Comparison of ENCODE assay signal across 8 cellular contexts in genomic region chr16:2007081-2007836, GRCh38. TPM values are rescaled to one million over a fixed set of nuclear protein-coding genes. Genes with fewer than 3 reads are reported as not detected.
DNase-seq lines count a peak whose midpoint lies in the region; ATAC-seq, FAIRE-seq and TF ChIP-seq lines count a peak whose summit lies in the region.

No MANE protein-coding gene starts in this region.

- peak overlapping the region; percentile 93 for H3K4me2 ChIP-seq in DOHH2 (ENCODE audit: low read length)

- H3F3A ChIP-seq in DOHH2 (ENCODE audit: control insufficient read depth, insufficient read depth), result no peaks in the 10 kb centered on the region

- DNase-seq in NT2/D1 (ENCODE audit: low read depth, low spot score), result no peak
- no peak for DNase-seq in effector memory CD4-positive, alpha-beta T cell
- peak; percentile 20 to 85 (median 63) for DNase-seq in pancreas
- no peak for DNase-seq in NCI-H2171 treated with DMSO at 0.1 percent for 48 hours (lab: John Stamatoyannopoulos, UW)
- DNase-seq in activated effector memory CD4-positive, alpha-beta T cell treated with Interleukin-2 at 50 U/mL for 16 hours, result no peak
- no peak for DNase-seq in NCI-H1105 (lab: John Stamatoyannopoulos, UW)
- DNase-seq in T-helper 9 cell, result no peak

- peaks cover 38% of the 10 kb centered on the region for H4K20me1 ChIP-seq in DOHH2 (ENCODE audit: control insufficient read depth, insufficient read depth, low read depth, low read length)

- H3K9ac ChIP-seq in NT2/D1 (ENCODE audit: insufficient read length, low read depth), result peak overlapping the region; percentile 92

- H3K79me2 ChIP-seq in DOHH2 (ENCODE audit: control insufficient read depth, low read length), result peaks cover 84% of the 10 kb centered on the region

- H3K9me2 ChIP-seq in DOHH2 (replicated peaks; ENCODE audit: control insufficient read depth, low read length), result no peaks in the 10 kb centered on the region

- 43 to 54% methylated on average over 14 to 16 of the region's 16 CpGs for WGBS in pancreas, 2 donors

- H3K4me3 ChIP-seq in DOHH2 (ENCODE audit: low read length) (peak overlapping the region; percentile 88), NT2/D1 (ENCODE audit: insufficient read length, low read depth) (peak overlapping the region; percentile 1), pancreas (peak overlapping the region in 3 of 4 donors; percentile 97 to 100 (median 99))
- H3K4me3 ChIP-seq in effector memory CD4-positive, alpha-beta T cell (ENCODE audit: insufficient read depth, low read depth, low read length, poor library complexity, severe bottlenecking), result no peak overlapping the region

- H3K36me3 ChIP-seq in DOHH2 (ENCODE audit: control insufficient read depth, low read length) (peaks cover 69% of the 10 kb centered on the region), NT2/D1 (ENCODE audit: insufficient read depth, insufficient read length, low read length) (peaks cover 59% of the 10 kb centered on the region), pancreas (peaks cover 0 to 12% (median 11%) of the 10 kb centered on the region in 3 donors)
- peaks cover 7% of the 10 kb centered on the region for H3K36me3 ChIP-seq in effector memory CD4-positive, alpha-beta T cell (ENCODE audit: control insufficient read depth, insufficient read depth, low read length)

- H3K9me3 ChIP-seq in DOHH2 (ENCODE audit: control insufficient read depth, insufficient read depth, low read length), result no peaks in the 10 kb centered on the region
- H3K9me3 ChIP-seq in NT2/D1 (ENCODE audit: insufficient read depth, low read length), result no peaks in the 10 kb centered on the region
- no peaks in the 10 kb centered on the region for H3K9me3 ChIP-seq in effector memory CD4-positive, alpha-beta T cell (ENCODE audit: control insufficient read depth, low read length)
- no peaks in the 10 kb centered on the region for H3K9me3 ChIP-seq in pancreas

- H3K27ac ChIP-seq in DOHH2 (ENCODE audit: low read depth, low read length) (peak overlapping the region; percentile 59), pancreas (peak overlapping the region in 3 of 4 donors; percentile 73 to 90 (median 80))
- peak overlapping the region; percentile 77 for H3K27ac ChIP-seq in effector memory CD4-positive, alpha-beta T cell (ENCODE audit: insufficient read depth, low read length, poor library complexity, severe bottlenecking)

- TF ChIP-seq CTCF in DOHH2 (IDR thresholded peaks at IDR 0.05; ENCODE audit: low read depth, low read length, poor library complexity, severe bottlenecking) (no peak), pancreas (IDR thresholded peaks at IDR 0.05) (no peak)

- ATAC-seq in pancreas, result no peak

- FAIRE-seq in pancreas (lab: Jason Lieb, UNC), result no peak

- intact Hi-C loops in pancreas (cut with DNase I), result no loop called here

- H3K27me3 ChIP-seq in DOHH2 (ENCODE audit: control insufficient read depth, low read length) (no peaks in the 10 kb centered on the region), NT2/D1 (ENCODE audit: insufficient read depth, insufficient read length) (no peaks in the 10 kb centered on the region), pancreas (no peaks in the 10 kb centered on the region)
- H3K27me3 ChIP-seq in effector memory CD4-positive, alpha-beta T cell (replicated peaks; ENCODE audit: control insufficient read depth, insufficient read depth, low read length, poor library complexity, severe bottlenecking), result no peaks in the 10 kb centered on the region

- peaks cover 50% of the 10 kb centered on the region for H3K4me1 ChIP-seq in DOHH2 (ENCODE audit: control insufficient read depth, low read length)
- peaks cover 38% of the 10 kb centered on the region for H3K4me1 ChIP-seq in NT2/D1 (ENCODE audit: insufficient read depth, insufficient read length)
- peaks cover 35% of the 10 kb centered on the region for H3K4me1 ChIP-seq in effector memory CD4-positive, alpha-beta T cell (ENCODE audit: control insufficient read depth, insufficient read depth, low read length, poor library complexity, severe bottlenecking)
- H3K4me1 ChIP-seq in pancreas, result peaks cover 26 to 41% (median 33%) of the 10 kb centered on the region in 3 donors

RNA-seq across cellular contexts. Expression of gene ZNF598, which starts 2.4 kb away (rescaled TPM):
- 10 to 100 TPM; 26.0 to 93.6 (median 42.4) TPM for total RNA-seq in pancreas
- 10 to 100 TPM; 71.0 to 73.5 TPM for polyA plus RNA-seq in pancreas

RNA-seq across cellular contexts. Expression of gene NPW, which starts 12.3 kb away (rescaled TPM):
- 1 to 10 TPM in 2 of 6 donors, under 1 TPM in 4; 0.43 to 1.9 (median 0.50) TPM for total RNA-seq in pancreas
- 1 to 10 TPM; 1.3 to 2.7 TPM for polyA plus RNA-seq in pancreas

RNA-seq across cellular contexts. Expression of gene SYNGR3, which starts 17.5 kb away (rescaled TPM):
- 1 to 10 TPM in 1 of 6 donors, under 1 TPM in 5; 0.19 to 1.5 (median 0.55) TPM for total RNA-seq in pancreas
- 1 to 10 TPM in 1 of 2 donors, under 1 TPM in 1; 0.57 to 3.1 TPM for polyA plus RNA-seq in pancreas

RNA-seq across cellular contexts. Expression of gene NHERF2, which starts 19.4 kb away (rescaled TPM):
- total RNA-seq in pancreas, result 10 to 100 TPM; 14.7 to 28.9 (median 23.0) TPM
- polyA plus RNA-seq in pancreas, result 100 to 1,000 TPM in 1 of 2 donors, 10 to 100 TPM in 1; 60.7 to 144 TPM

RNA-seq across cellular contexts. Expression of gene GFER, which starts 23.3 kb away (rescaled TPM):
- 10 to 100 TPM; 17.1 to 31.9 (median 25.9) TPM for total RNA-seq in pancreas
- 10 to 100 TPM; 25.7 to 62.0 TPM for polyA plus RNA-seq in pancreas

Comparison
In these comparisons a context has a peak if more than half of its experiments do, and no peak if none do; other contexts are left out.
1. DNase-seq: peak in pancreas (6 of 6); none in NT2/D1 (single experiment), effector memory CD4-positive, alpha-beta T cell (0 of 3), NCI-H2171 treated with DMSO at 0.1 percent for 48 hours (single experiment), activated effector memory CD4-positive, alpha-beta T cell treated with Interleukin-2 at 50 U/mL for 16 hours (single experiment), NCI-H1105 (single experiment) and T-helper 9 cell (single experiment).
2. Peak in every context shown above with its lines, with median percentiles within 50 percentile points of each other: H3K27ac ChIP-seq.